In genomic region chr13:100434010-100434763, GRCh38 we compare ENCODE assay signal across 1 cellular context.
TF ChIP-seq lines count a peak whose summit lies in the region.

No MANE protein-coding gene starts in this region.

TF ChIP-seq in GM12878, 131 proteins besides CTCF, POLR2A, EP300 and RAD21 (continued from another document):
- peak; percentile 34 for TF ChIP-seq BCL3 (IDR thresholded peaks at IDR 0.05; ENCODE audit: borderline replicate concordance, insufficient read depth, low read depth, low read length, poor library complexity, severe bottlenecking)
- TF ChIP-seq EED (IDR thresholded peaks at IDR 0.05; ENCODE audit: low read depth), result peak; percentile 82
- TF ChIP-seq ZNF207 (IDR thresholded peaks at IDR 0.05; ENCODE audit: borderline replicate concordance), result no peak
- TF ChIP-seq RUNX3 (IDR thresholded peaks at IDR 0.05; ENCODE audit: low read length), result peak; percentile 90
- no peak for TF ChIP-seq NR2C2 (IDR thresholded peaks at IDR 0.05; ENCODE audit: borderline replicate concordance, control insufficient read depth, insufficient read length, low read depth)
- TF ChIP-seq SIX5 (IDR thresholded peaks at IDR 0.05; ENCODE audit: low read depth, low read length, severe bottlenecking), result no peak
- TF ChIP-seq BMI1 (IDR thresholded peaks at IDR 0.05; ENCODE audit: borderline replicate concordance), result no peak
